ENCODE assay signal across 9 cellular contexts in genomic region chr5:111223086-111223789, GRCh38. TPM values are rescaled to one million over a fixed set of nuclear protein-coding genes. Genes with fewer than 3 reads are reported as not detected.
DNase-seq lines count a peak whose midpoint lies in the region; ATAC-seq, FAIRE-seq and TF ChIP-seq lines count a peak whose summit lies in the region.
"Had no signal": no experiment of that assay in that cellular context is flagged by ENCODE, and none has a peak within 500 bp of the region (broad histone marks: within the 10 kb centered on the region; RNA-seq: fewer than 3 reads in every experiment).

No MANE protein-coding gene starts in this region.

- H3K9me3 Mint-ChIP-seq in CD4-positive, CD25-positive, alpha-beta regulatory T cell: peaks cover 0 to 2% (median 0%) of the 10 kb centered on the region in 7 donors
- H3K9me3 Mint-ChIP-seq in activated CD8-positive, alpha-beta T cell treated with anti-CD3 and anti-CD28 coated beads for 36 hours: no peaks in the 10 kb centered on the region

- TF ChIP-seq POLR2A in H54 (IDR thresholded peaks at IDR 0.05; ENCODE audit: low read depth, low read length): no peak

- ATAC-seq in CD4-positive, CD25-positive, alpha-beta regulatory T cell (ENCODE audit: low read depth in 2 of 2): peak; percentile 29
- peak; percentile 3 for ATAC-seq in GM21786 (IDR thresholded peaks at IDR 0.05; ENCODE audit: unreplicated experiment)
- peak; percentile 16 for ATAC-seq in activated CD8-positive, alpha-beta T cell treated with anti-CD3 and anti-CD28 coated beads for 36 hours

- no peaks in the 10 kb centered on the region for H3K27me3 Mint-ChIP-seq in CD4-positive, CD25-positive, alpha-beta regulatory T cell
- no peaks in the 10 kb centered on the region for H3K27me3 Mint-ChIP-seq in activated CD8-positive, alpha-beta T cell treated with anti-CD3 and anti-CD28 coated beads for 36 hours

- H3K9ac ChIP-seq in iPS-15b (ENCODE audit: low read depth, low read length): peak overlapping the region; percentile 63

- 23% methylated on average over 9 of the region's 9 CpGs for WGBS in thymus

- H3K36me3 Mint-ChIP-seq in CD4-positive, CD25-positive, alpha-beta regulatory T cell: peaks cover 4% of the 10 kb centered on the region
- H3K36me3 Mint-ChIP-seq in activated CD8-positive, alpha-beta T cell treated with anti-CD3 and anti-CD28 coated beads for 36 hours (ENCODE audit: low read depth): peaks cover 23% of the 10 kb centered on the region

- CTCF ChIA-PET in activated CD8-positive, alpha-beta T cell treated with anti-CD3 and anti-CD28 coated beads for 36 hours (lab: Charles Lee): interaction anchor here (0.8 to 5.1 kb wide), 14 partner anchors 9 to 64 kb away, joined by 3 to 70 read pairs (median 8); no protein-coding TSS in a partner anchor

- POLR2A ChIA-PET in activated CD8-positive, alpha-beta T cell treated with anti-CD3 and anti-CD28 coated beads for 36 hours (lab: Charles Lee): interaction anchor here (0.7 to 11.6 kb wide), 15 partner anchors 9 to 260 kb away, joined by 3 to 176 read pairs (median 4); no protein-coding TSS in a partner anchor

- H3K27ac ChIP-seq in CD4-positive, CD25-positive, alpha-beta regulatory T cell (ENCODE audit: insufficient read depth, low read length, poor library complexity, severe bottlenecking): peak overlapping the region; percentile 87
- peak overlapping the region; percentile 64 for H3K27ac ChIP-seq in thymus (ENCODE audit: low read depth)
- H3K27ac ChIP-seq: neutrophil had no signal

- no peaks in the 10 kb centered on the region for H3K36me3 ChIP-seq in CD4-positive, CD25-positive, alpha-beta regulatory T cell (ENCODE audit: control insufficient read depth, insufficient read depth, low read length)
- H3K36me3 ChIP-seq in iPS-15b (ENCODE audit: control insufficient read depth, insufficient read depth, low read length): no peaks in the 10 kb centered on the region
- no peaks in the 10 kb centered on the region for H3K36me3 ChIP-seq in thymus (ENCODE audit: control insufficient read depth, insufficient read depth)
- H3K36me3 ChIP-seq: neutrophil had no signal

- no peak for TF ChIP-seq CTCF in activated CD8-positive, alpha-beta T cell treated with anti-CD3 and anti-CD28 coated beads for 36 hours (IDR thresholded peaks at IDR 0.05)

- H3K27me3 ChIP-seq in CD4-positive, CD25-positive, alpha-beta regulatory T cell (ENCODE audit: control insufficient read depth, insufficient read depth, low read length): no peaks in the 10 kb centered on the region
- H3K27me3 ChIP-seq in iPS-15b (ENCODE audit: control insufficient read depth, insufficient read depth, low read length) (peaks cover 36% of the 10 kb centered on the region), thymus (ENCODE audit: control insufficient read depth, insufficient read depth) (no peaks in the 10 kb centered on the region)

- H3K4me1 Mint-ChIP-seq in CD4-positive, CD25-positive, alpha-beta regulatory T cell: peaks cover 24 to 27% (median 25%) of the 10 kb centered on the region in 4 donors
- peaks cover 18% of the 10 kb centered on the region for H3K4me1 Mint-ChIP-seq in activated CD8-positive, alpha-beta T cell treated with anti-CD3 and anti-CD28 coated beads for 36 hours (ENCODE audit: low read depth)

- DNase-seq in CD4-positive, CD25-positive, alpha-beta regulatory T cell: peak in 1 of 3 donors; percentile 40
- DNase-seq in activated CD8-positive, alpha-beta T cell treated with anti-CD3 and anti-CD28 coated beads for 36 hours: no peak
- DNase-seq in H54 (ENCODE audit: insufficient read length, low spot score) (no peak), T-helper 9 cell (no peak), NOMO-1 treated with DMSO at 0.1 percent for 48 hours (lab: John Stamatoyannopoulos, UW; ENCODE audit: unreplicated experiment) (no peak)

- H3K9me3 ChIP-seq in CD4-positive, CD25-positive, alpha-beta regulatory T cell (ENCODE audit: control insufficient read depth in 2 of 2, low read length in 2 of 2): no peaks in the 10 kb centered on the region
- H3K9me3 ChIP-seq in iPS-15b (ENCODE audit: control insufficient read depth, insufficient read depth, low read length) (no peaks in the 10 kb centered on the region), thymus (ENCODE audit: control insufficient read depth) (no peaks in the 10 kb centered on the region)
- H3K9me3 ChIP-seq: neutrophil had no signal

- H3K4me3 ChIP-seq in CD4-positive, CD25-positive, alpha-beta regulatory T cell (ENCODE audit: low read depth, low read length): peak overlapping the region; percentile 72
- H3K4me3 ChIP-seq in iPS-15b (ENCODE audit: low read depth, low read length) (peak overlapping the region; percentile 88), thymus (ENCODE audit: low read length) (peak overlapping the region; percentile 64)

- no peak for FAIRE-seq in H54 (lab: Jason Lieb, UNC)

- peak overlapping the region; percentile 83 to 98 (median 88) for H3K27ac Mint-ChIP-seq in CD4-positive, CD25-positive, alpha-beta regulatory T cell
- H3K27ac Mint-ChIP-seq in activated CD8-positive, alpha-beta T cell treated with anti-CD3 and anti-CD28 coated beads for 36 hours: peak overlapping the region; percentile 73

- H3K4me3 Mint-ChIP-seq in CD4-positive, CD25-positive, alpha-beta regulatory T cell: peak overlapping the region; percentile 90 to 99 (median 93)
- peak overlapping the region; percentile 96 for H3K4me3 Mint-ChIP-seq in activated CD8-positive, alpha-beta T cell treated with anti-CD3 and anti-CD28 coated beads for 36 hours

- peaks cover 37% of the 10 kb centered on the region for H3K4me1 ChIP-seq in CD4-positive, CD25-positive, alpha-beta regulatory T cell (ENCODE audit: control insufficient read depth, insufficient read depth, low read length, poor library complexity, severe bottlenecking)
- peaks cover 10% of the 10 kb centered on the region for H3K4me1 ChIP-seq in iPS-15b (ENCODE audit: control insufficient read depth, insufficient read depth, low read length)
- H3K4me1 ChIP-seq in thymus (ENCODE audit: control insufficient read depth, insufficient read depth, low read length): peaks cover 14% of the 10 kb centered on the region

- intact Hi-C loops in activated CD8-positive, alpha-beta T cell treated with anti-CD3 and anti-CD28 coated beads for 36 hours (cut with micrococcal nuclease): loop anchor here (1.0 kb wide), 1 partner anchor 10 kb away; no protein-coding TSS in a partner anchor

RNA-seq across cellular contexts. Expression of gene CAMK4, which starts 0.9 kb away (rescaled TPM):
- total RNA-seq in CD4-positive, CD25-positive, alpha-beta regulatory T cell: 167 TPM
- 100 to 1,000 TPM in 2 of 4 donors, 10 to 100 TPM in 2; 85.3 to 125 (median 96.2) TPM for polyA plus RNA-seq in CD4-positive, CD25-positive, alpha-beta regulatory T cell
- 10 to 100 TPM; 79.7 to 80.7 TPM for total RNA-seq in activated CD8-positive, alpha-beta T cell treated with anti-CD3 and anti-CD28 coated beads for 36 hours
- 30.7 TPM for polyA plus RNA-seq in thymus
